24 cellular contexts compared by ENCODE assay signal in the genomic region with DNA sequence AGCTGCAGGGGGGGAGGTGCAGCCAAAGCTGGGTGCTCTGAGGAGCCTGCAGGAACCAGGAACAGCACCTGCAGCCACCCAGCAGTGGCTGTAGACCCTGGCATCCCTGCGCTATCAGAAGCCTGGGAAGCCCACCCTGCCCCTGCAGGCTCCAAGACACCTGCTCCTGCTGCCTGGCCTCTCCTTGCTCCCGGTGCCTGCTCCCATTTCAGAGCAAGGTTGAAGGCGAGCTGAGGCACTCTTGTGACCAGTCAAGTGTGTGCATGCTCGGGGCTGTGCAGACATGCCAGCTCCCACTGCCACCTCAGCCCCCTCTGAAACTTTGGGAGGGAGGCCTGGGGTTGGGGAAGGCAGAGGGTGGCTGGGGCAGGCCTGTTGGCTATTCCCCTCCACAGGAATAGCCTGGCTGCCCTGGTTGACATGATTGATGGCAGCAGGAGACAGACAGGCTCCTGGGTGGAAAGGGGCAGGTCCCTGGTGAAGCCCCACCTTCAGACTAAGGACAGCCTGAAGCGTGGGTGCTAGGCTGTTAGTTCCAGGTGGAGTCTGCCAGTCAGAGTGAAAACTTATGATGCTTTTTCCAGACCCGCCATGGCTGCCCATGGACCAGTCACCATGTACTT.
"Had no signal": no experiment of that assay in that cellular context is flagged by ENCODE, and none has a peak within 500 bp of the region (broad histone marks: within the 10 kb centered on the region; RNA-seq: fewer than 3 reads in every experiment).

No MANE protein-coding gene starts in this region.

- FAIRE-seq: keratinocyte, small intestine had no signal

- H3K9me3 ChIP-seq: left ventricle myocardium inferior, ovary, sigmoid colon, tibial nerve, vagina had no signal

- H3K4me1 ChIP-seq: left ventricle myocardium inferior, neural progenitor cell, sigmoid colon, vagina had no signal

- H3K27ac ChIP-seq: left ventricle myocardium inferior, neural progenitor cell, ovary, sigmoid colon, tibial nerve, vagina had no signal

- ATAC-seq: left colon; natural killer cell; right cardiac atrium; stimulated activated memory B cell treated with anti-CD40 and anti-IgM and Interleukin-4, amounts not matched to agents 10 μg/mL and 1 μg/mL and 100 μg/mL, for 72 hours; stimulated activated naive CD8-positive, alpha-beta T cell treated with anti-CD3 and anti-CD28 coated beads, Interleukin-15, amount 100 ng/mL, for 72 hours had no signal

- DNase-seq: hippocampal formation; left colon; left ventricle myocardium inferior; mesendoderm; naive B cell; natural killer cell; nephron progenitor cell; sigmoid colon; small intestine; stimulated activated CD4-positive, alpha-beta T cell treated with anti-CD3 and anti-CD28 coated beads, Interleukin-1b, Interleukin-23, amount 100 ng/mL, for 48 hours; stimulated activated CD4-positive, alpha-beta T cell treated with anti-CD3 and anti-CD28 coated beads, Interleukin-2, amount 100 ng/mL, for 48 hours; stimulated activated CD4-positive, alpha-beta T cell treated with anti-CD3 and anti-CD28 coated beads, Interleukin-4, amount 100 ng/mL, for 4 hours; stimulated activated CD8-positive, alpha-beta memory T cell treated with anti-CD3 and anti-CD28 coated beads, Interleukin-4, amount 100 ng/mL, for 48 hours; stimulated activated naive CD4-positive, alpha-beta T cell treated with Interleukin-2 at 50 U/mL for 16 hours; stimulated activated naive CD8-positive, alpha-beta T cell treated with anti-CD3 and anti-CD28 coated beads, Interleukin-15, amount 100 ng/mL, for 72 hours; substantia nigra had no signal

- H3K36me3 ChIP-seq: left ventricle myocardium inferior, neural progenitor cell, ovary, sigmoid colon, tibial nerve, vagina had no signal

- H2AFZ ChIP-seq: neural progenitor cell had no signal

- H3K9ac ChIP-seq: neural progenitor cell had no signal

- H3K4me3 ChIP-seq: left ventricle myocardium inferior, lung, neural progenitor cell, ovary, sigmoid colon, tibial nerve, vagina had no signal

- H3K27me3 ChIP-seq: neural progenitor cell, ovary, sigmoid colon, tibial nerve, vagina had no signal

- H3K4me2 ChIP-seq: neural progenitor cell had no signal
